ENCODE assay signal across 8 cellular contexts in the genomic region with DNA sequence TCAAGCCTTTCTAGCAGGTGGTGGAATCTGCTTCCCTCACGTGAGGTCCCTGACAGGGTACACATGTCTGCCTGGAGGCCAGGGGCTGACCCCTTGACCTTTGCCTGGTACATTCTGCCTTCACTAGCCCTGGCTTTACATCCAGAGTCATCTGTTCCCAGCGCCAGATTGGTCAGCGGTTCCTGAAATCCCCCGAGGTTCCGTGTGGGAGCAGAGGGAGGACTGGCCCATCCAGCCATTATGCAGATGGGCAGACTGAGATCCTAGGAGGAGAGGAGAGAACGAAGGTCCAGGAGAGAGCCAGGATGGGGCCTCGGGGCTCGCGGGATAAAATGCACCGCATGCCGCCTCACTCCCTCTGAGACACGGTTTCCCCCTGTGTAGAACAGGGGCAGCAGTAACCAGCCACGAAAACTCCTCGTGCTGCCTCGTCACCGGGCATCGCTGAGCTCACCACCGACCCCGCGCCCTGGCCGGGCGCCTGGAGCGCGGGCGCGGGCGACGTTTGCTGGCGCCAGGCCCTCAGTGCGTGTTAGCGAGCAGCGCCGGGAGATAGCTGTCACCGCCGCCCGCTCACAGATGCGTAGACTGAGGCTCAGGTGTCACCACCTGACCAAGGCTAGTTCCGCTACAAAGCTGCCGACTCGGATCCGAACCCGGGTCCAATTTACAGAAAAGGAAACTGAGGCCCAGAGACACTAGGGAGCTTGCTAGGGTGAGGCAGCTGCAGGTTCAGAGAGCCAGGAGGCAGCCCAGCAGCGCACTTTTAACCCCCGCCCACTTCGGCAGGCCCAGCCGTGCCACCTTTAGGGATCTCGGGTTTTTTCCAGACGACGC. TPM values are rescaled to one million over a fixed set of nuclear protein-coding genes. Genes with fewer than 3 reads are reported as not detected.
DNase-seq lines count a peak whose midpoint lies in the region; ATAC-seq and TF ChIP-seq lines count a peak whose summit lies in the region.

No MANE protein-coding gene starts in this region.

- H3K36me3 ChIP-seq in CD8-positive, alpha-beta memory T cell (ENCODE audit: insufficient read depth, low read length): no peaks in the 10 kb centered on the region
- H3K36me3 ChIP-seq in mammary epithelial cell (ENCODE audit: insufficient read depth, low read length) (no peaks in the 10 kb centered on the region), urinary bladder (ENCODE audit: insufficient read depth) (no peaks in the 10 kb centered on the region)

- intact Hi-C loops in mammary epithelial cell (cut with micrococcal nuclease): loop anchor here (2.0 kb wide), 2 partner anchors 69 to 157 kb away; partner anchors contain the start of genes DHRS7B and TMEM11

- H3K4me3 Mint-ChIP-seq in CD8-positive, alpha-beta memory T cell: peak overlapping the region; percentile 93 to 98 (median 97)

- peak overlapping the region; percentile 81 for H3K27ac ChIP-seq in CD8-positive, alpha-beta memory T cell (ENCODE audit: low read depth, low read length)
- peak overlapping the region; percentile 7 for H3K27ac ChIP-seq in mammary epithelial cell (ENCODE audit: insufficient read depth, low read depth, low read length)
- no peak overlapping the region for H3K27ac ChIP-seq in urinary bladder (ENCODE audit: low read depth)

- in situ Hi-C loops in mammary epithelial cell (cut with MboI; ENCODE audit: low sequenced_read_pairs in 2 of 2): loop anchor here in 1 of 2 donors (10.0 kb wide), 1 partner anchor 159 kb away; the partner anchor contains the start of gene DHRS7B

- H3K27ac Mint-ChIP-seq in CD8-positive, alpha-beta memory T cell: peak overlapping the region; percentile 96 to 100 (median 99)

- peaks cover 53% of the 10 kb centered on the region for H3K4me1 ChIP-seq in CD8-positive, alpha-beta memory T cell (ENCODE audit: insufficient read depth, low read length)
- H3K4me1 ChIP-seq in mammary epithelial cell (ENCODE audit: insufficient read depth, low read length) (peaks cover 37% of the 10 kb centered on the region), urinary bladder (ENCODE audit: insufficient read depth) (no peaks in the 10 kb centered on the region)

- CTCF ChIA-PET in CD8-positive, alpha-beta memory T cell (lab: Charles Lee): interaction anchor here (0.8 to 3.0 kb wide), 3 partner anchors 15 to 229 kb away, joined by 3 to 29 read pairs (median 3); no protein-coding TSS in a partner anchor
- CTCF ChIA-PET in mammary epithelial cell (lab: Charles Lee; ENCODE audit: low non-redundant PET): no interaction called here

- TF ChIP-seq CTCF in LNCaP clone FGC (IDR thresholded peaks at IDR 0.05; ENCODE audit: control insufficient read depth, extremely low read depth, insufficient read depth) (no peak), mammary epithelial cell (conservative IDR thresholded peaks at IDR 0.05 in 1 of 2, IDR thresholded peaks at IDR 0.05 in 1 of 2; ENCODE audit: extremely low read depth in 1 of 2, insufficient read depth in 1 of 2, low read depth in 1 of 2, low read length in 2 of 2) (no peak)

- H3K4me1 Mint-ChIP-seq in CD8-positive, alpha-beta memory T cell: peaks cover 53 to 64% (median 56%) of the 10 kb centered on the region in 3 donors

- H3K4me2 ChIP-seq in mammary epithelial cell (ENCODE audit: insufficient read depth, low read depth, low read length): peak overlapping the region; percentile 90

- no peaks in the 10 kb centered on the region for H3K9me3 ChIP-seq in CD8-positive, alpha-beta memory T cell (ENCODE audit: low read length)
- no peaks in the 10 kb centered on the region for H3K9me3 ChIP-seq in mammary epithelial cell (replicated peaks; ENCODE audit: insufficient read depth, low read length)

- no peaks in the 10 kb centered on the region for H3K27me3 ChIP-seq in CD8-positive, alpha-beta memory T cell (ENCODE audit: insufficient read depth, low read length, poor library complexity, severe bottlenecking)
- H3K27me3 ChIP-seq in mammary epithelial cell (ENCODE audit: insufficient read depth, low read length): no peaks in the 10 kb centered on the region

- peak; percentile 3 for ATAC-seq in GM21360 (IDR thresholded peaks at IDR 0.05; ENCODE audit: unreplicated experiment)

- peaks cover 0 to 20% (median 0%) of the 10 kb centered on the region in 3 donors for H3K36me3 Mint-ChIP-seq in CD8-positive, alpha-beta memory T cell

- no peaks in the 10 kb centered on the region for H4K20me1 ChIP-seq in mammary epithelial cell (ENCODE audit: insufficient read depth, low read length)

- POLR2A ChIA-PET in CD8-positive, alpha-beta memory T cell (lab: Charles Lee): interaction anchor here (0.6 to 0.9 kb wide), 2 partner anchors 30 to 240 kb away, joined by 3 to 5 read pairs; partner anchors contain the start of gene NATD1

- H3K4me3 ChIP-seq in CD8-positive, alpha-beta memory T cell (ENCODE audit: low read length): peak overlapping the region; percentile 63
- H3K4me3 ChIP-seq in LNCaP clone FGC (ENCODE audit: low read depth, low read length) (peak overlapping the region; percentile 99), mammary epithelial cell (replicated peaks in 1 of 3; ENCODE audit: insufficient read depth in 1 of 3, low read depth in 2 of 3, low read length in 3 of 3) (peak overlapping the region; percentile 47 to 54 (median 49)), urinary bladder (ENCODE audit: low read depth, low read length) (peak overlapping the region; percentile 39)

- dilution Hi-C loops in mammary epithelial cell (cut with HindIII; ENCODE audit: low sequenced_read_pairs): no loop called here

- peaks cover 0 to 1% of the 10 kb centered on the region in 2 donors for H3K27me3 Mint-ChIP-seq in CD8-positive, alpha-beta memory T cell

- DNase-seq in CD8-positive, alpha-beta memory T cell: peak in 1 of 5 donors; percentile 49
- DNase-seq in LNCaP clone FGC (ENCODE audit: low read depth) (no peak), mammary epithelial cell (no peak), lung microvascular endothelial cell (ENCODE audit: low read depth in 2 of 2) (peak; percentile 56 to 69), NK-92 (lab: John Stamatoyannopoulos, UW; ENCODE audit: unreplicated experiment) (no peak)
- no peak for DNase-seq in NK-92 treated with Interleukin-12 subunit alpha and Interleukin-12 subunit beta, amount 100 ng/mL, for 24 hours (lab: John Stamatoyannopoulos, UW)

- H3K79me2 ChIP-seq in mammary epithelial cell (ENCODE audit: insufficient read depth, low read length): peaks cover 41% of the 10 kb centered on the region

- 32% methylated on average over 25 of the region's 49 CpGs for WGBS in mammary epithelial cell (ENCODE audit: low coverage, missing lambda C conversion rate)
- WGBS in urinary bladder: 17% methylated on average over 49 of the region's 49 CpGs

- no peak overlapping the region for H3K9ac ChIP-seq in mammary epithelial cell (ENCODE audit: insufficient read depth, low read length)

- peak overlapping the region; percentile 74 for H2AFZ ChIP-seq in mammary epithelial cell (ENCODE audit: low read depth, low read length)

- no peaks in the 10 kb centered on the region for H3K9me3 Mint-ChIP-seq in CD8-positive, alpha-beta memory T cell

- TSS peak; percentile 82 for BruUV-seq in mammary epithelial cell (replicated peaks; lab: Mats Ljungman, UMichigan)

RNA-seq across cellular contexts. Expression of gene MAP2K3, which starts 0.8 kb away (rescaled TPM):
- total RNA-seq in CD8-positive, alpha-beta memory T cell: 100 to 1,000 TPM; 139 to 150 TPM
- 99.8 TPM for polyA plus RNA-seq in CD8-positive, alpha-beta memory T cell
- total RNA-seq in mammary epithelial cell: 10 to 100 TPM; 14.2 to 57.6 TPM
- 49.5 TPM for polyA plus RNA-seq in mammary epithelial cell
- 80.6 TPM for polyA minus RNA-seq in mammary epithelial cell
- total RNA-seq in lung microvascular endothelial cell: 10.7 and 11.3 TPM in 2 replicates
- total RNA-seq in urinary bladder: 8.3 TPM
- polyA plus RNA-seq in urinary bladder: 33.5 TPM

RNA-seq across cellular contexts. Expression of gene NATD1, which starts 30.5 kb away (rescaled TPM):
- 1 to 10 TPM; 2.7 to 2.8 TPM for total RNA-seq in CD8-positive, alpha-beta memory T cell
- 3.0 TPM for polyA plus RNA-seq in CD8-positive, alpha-beta memory T cell
- total RNA-seq in mammary epithelial cell: 10 to 100 TPM in 1 of 2 donors, 1 to 10 TPM in 1; 6.1 to 10.8 TPM
- polyA plus RNA-seq in mammary epithelial cell: 2.8 TPM
- polyA minus RNA-seq in mammary epithelial cell: 4.4 TPM
- 2.6 and 3.6 TPM in 2 replicates for total RNA-seq in lung microvascular endothelial cell
- total RNA-seq in urinary bladder: 2.1 TPM
- 9.8 TPM for polyA plus RNA-seq in urinary bladder

Comparison
In these comparisons a context has a peak if more than half of its experiments do, and no peak if none do; other contexts are left out.
1. DNase-seq: peak in lung microvascular endothelial cell (2 of 2); none in LNCaP clone FGC (single experiment), mammary epithelial cell (single experiment), NK-92 (single experiment) and NK-92 treated with Interleukin-12 subunit alpha and Interleukin-12 subunit beta, amount 100 ng/mL, for 24 hours (single experiment).
2. H3K4me3 ChIP-seq: peak in every context shown above with its lines; median percentile 99 in LNCaP clone FGC; 63 in CD8-positive, alpha-beta memory T cell; 49 in mammary epithelial cell; 39 in urinary bladder.